ENCODE assay signal across 14 cellular contexts in the genomic region with DNA sequence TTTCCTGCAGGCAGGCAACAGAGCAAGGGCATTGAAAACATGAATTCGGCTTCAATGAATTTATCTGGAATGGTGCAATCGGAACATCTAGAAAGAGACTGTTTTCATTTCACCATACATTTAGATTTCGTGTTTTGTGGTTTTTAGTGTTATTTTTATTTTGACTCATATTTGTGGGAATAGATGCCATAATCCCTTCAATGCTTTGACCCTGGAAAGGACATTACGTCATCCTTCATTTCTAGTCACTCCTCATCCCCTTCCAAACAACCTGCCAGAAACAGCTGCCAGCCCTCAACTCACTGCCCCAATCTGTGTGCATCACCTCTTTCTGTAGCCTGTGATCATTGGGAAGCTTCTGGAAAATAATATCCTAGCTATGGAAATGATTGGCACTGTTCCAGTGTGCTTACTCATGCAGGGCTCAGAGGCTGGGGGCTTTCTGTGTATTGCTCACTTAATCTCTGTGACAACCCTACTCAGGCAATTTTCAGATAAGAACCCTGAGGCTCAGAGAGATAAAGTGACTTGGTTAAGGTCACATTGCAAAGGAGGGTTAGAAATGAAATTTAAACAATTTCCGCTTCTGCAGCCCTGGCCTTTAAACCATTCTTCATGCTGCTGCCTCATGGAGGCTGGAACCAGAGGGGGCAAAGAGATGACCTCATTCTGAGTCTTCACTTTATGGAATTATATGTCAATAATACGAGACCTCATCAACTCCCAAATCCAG. TPM values are rescaled to one million over a fixed set of nuclear protein-coding genes. Genes with fewer than 3 reads are reported as not detected.
A peak's percentile ranks its signal among the peaks of the same experiment; 100 is the strongest.
DNase-seq lines count a peak whose midpoint lies in the region; ATAC-seq, FAIRE-seq and TF ChIP-seq lines count a peak whose summit lies in the region.
"Had no signal": no experiment of that assay in that cellular context is flagged by ENCODE, and none has a peak within 500 bp of the region (broad histone marks: within the 10 kb centered on the region; RNA-seq: fewer than 3 reads in every experiment).

No MANE protein-coding gene starts in this region.

- peak; percentile 99 for FAIRE-seq in endothelial cell of umbilical vein (lab: Jason Lieb, UNC)

- TF ChIP-seq POLR2A in endothelial cell of umbilical vein (IDR thresholded peaks at IDR 0.05; ENCODE audit: low read depth, low read length): no peak

- no peaks in the 10 kb centered on the region for H4K20me1 ChIP-seq in endothelial cell of umbilical vein (replicated peaks; ENCODE audit: control insufficient read depth, extremely low read depth, insufficient read depth, low read length)

- no peaks in the 10 kb centered on the region for H3K9me3 ChIP-seq in endothelial cell of umbilical vein (replicated peaks; ENCODE audit: control insufficient read depth, insufficient read depth, low read length)
- H3K9me3 ChIP-seq: thyroid gland had no signal

- BruUV-seq in endothelial cell of umbilical vein (replicated peaks; lab: Mats Ljungman, UMichigan): no TSS peak

- H3K4me2 ChIP-seq in endothelial cell of umbilical vein (ENCODE audit: insufficient read depth, low read length): peak overlapping the region; percentile 58

- intact Hi-C loops in endothelial cell of umbilical vein (cut with micrococcal nuclease): loop anchor here (1.0 to 5.0 kb wide), 4 partner anchors 62 to 209 kb away; no protein-coding TSS in a partner anchor

- H3K27me3 ChIP-seq in endothelial cell of umbilical vein (ENCODE audit: control insufficient read depth in 2 of 2, insufficient read depth in 2 of 2, low read length in 2 of 2): no peaks in the 10 kb centered on the region
- H3K27me3 ChIP-seq: thyroid gland had no signal

- TF ChIP-seq CTCF in endothelial cell of umbilical vein (IDR thresholded peaks at IDR 0.05; ENCODE audit: extremely low read depth in 1 of 2, insufficient read depth in 1 of 2, low read depth in 1 of 2, low read length in 2 of 2) (no peak), retinal pigment epithelial cell (conservative IDR thresholded peaks at IDR 0.05; ENCODE audit: low read depth, low read length) (no peak)

- no peak for ATAC-seq in GM19035 (IDR thresholded peaks at IDR 0.05; ENCODE audit: unreplicated experiment)
- ATAC-seq: T-cell had no signal

- H3K79me2 ChIP-seq in endothelial cell of umbilical vein (ENCODE audit: control insufficient read depth, insufficient read depth, low read length): no peaks in the 10 kb centered on the region

- no peak overlapping the region for H3K4me3 ChIP-seq in endothelial cell of umbilical vein (replicated peaks in 1 of 3; ENCODE audit: insufficient read depth in 1 of 3, low read depth in 1 of 3, low read length in 3 of 3)
- H3K4me3 ChIP-seq in retinal pigment epithelial cell (ENCODE audit: low read length): no peak overlapping the region
- H3K4me3 ChIP-seq: thyroid gland had no signal

- CTCF ChIA-PET in endothelial cell of umbilical vein (lab: Charles Lee): interaction anchor here (0.6 to 2.3 kb wide), 8 partner anchors 9 to 210 kb away, joined by 3 to 18 read pairs (median 4); partner anchors contain the start of gene KSR1

- H3K27ac ChIP-seq in endothelial cell of umbilical vein (ENCODE audit: insufficient read depth, low read depth, low read length): peak overlapping the region; percentile 75
- H3K27ac ChIP-seq: 22Rv1, thyroid gland had no signal

- no peaks in the 10 kb centered on the region for H3K9me1 ChIP-seq in endothelial cell of umbilical vein (replicated peaks; ENCODE audit: control insufficient read depth, extremely low read depth, insufficient read depth, low read length)

- dilution Hi-C loops in endothelial cell of umbilical vein (cut with MboI; ENCODE audit: extremely low pct_ligation_motif_present, low sequenced_read_pairs): loop anchor here (25.0 kb wide), 1 partner anchor 116 kb away; no protein-coding TSS in a partner anchor

- H3K36me3 ChIP-seq in endothelial cell of umbilical vein (ENCODE audit: control insufficient read depth in 2 of 2, extremely low read depth in 1 of 2, insufficient read depth in 2 of 2, low read length in 2 of 2): no peaks in the 10 kb centered on the region
- H3K36me3 ChIP-seq: thyroid gland had no signal

- DNase-seq in DMS 273 (lab: John Stamatoyannopoulos, UW; ENCODE audit: unreplicated experiment): peak; percentile 35
- no peak for DNase-seq in DMS 273 treated with DMSO at 0.1 percent for 48 hours (lab: John Stamatoyannopoulos, UW)
- DNase-seq in RPMI7951 (ENCODE audit: low read depth): peak; percentile 71
- DNase-seq in endothelial cell of umbilical vein (ENCODE audit: low read depth, low spot score): peak; percentile 97
- DNase-seq in retinal pigment epithelial cell (ENCODE audit: low read depth): peak; percentile 83
- no peak for DNase-seq in NOMO-1 treated with dmso at 0.1 percent for 144 hours (lab: John Stamatoyannopoulos, UW; ENCODE audit: unreplicated experiment)
- no peak for DNase-seq in NCI-H146 (lab: John Stamatoyannopoulos, UW)
- DNase-seq: activated CD8-positive, alpha-beta memory T cell treated with anti-CD3 and anti-CD28 coated beads, Interleukin-2, amount 50 U/mL, for 48 hours; nucleus accumbens; stimulated activated CD4-positive, alpha-beta T cell treated with anti-CD3 and anti-CD28 coated beads, Interleukin-4, amount 100 ng/mL, for 4 hours; T-cell; thyroid gland had no signal

- H3K4me1 ChIP-seq in endothelial cell of umbilical vein (ENCODE audit: control insufficient read depth, extremely low read depth, insufficient read depth, low read length): peaks cover 23% of the 10 kb centered on the region
- H3K4me1 ChIP-seq: thyroid gland had no signal

- H2AFZ ChIP-seq in endothelial cell of umbilical vein (ENCODE audit: low read depth, low read length): no peak overlapping the region

- peak overlapping the region; percentile 36 for H3K9ac ChIP-seq in endothelial cell of umbilical vein (replicated peaks; ENCODE audit: extremely low read depth, insufficient read depth, low read length)

- POLR2A ChIA-PET in endothelial cell of umbilical vein (lab: Charles Lee): interaction anchor here (0.6 to 0.7 kb wide), 2 partner anchors 9 to 62 kb away, joined by 3 to 5 read pairs; partner anchors contain the start of gene KSR1

TF ChIP-seq in endothelial cell of umbilical vein, 7 proteins besides CTCF, POLR2A, EP300 and RAD21:
- TF ChIP-seq JUN (IDR thresholded peaks at IDR 0.05; ENCODE audit: borderline replicate concordance, insufficient read depth, insufficient read length, low read depth) (peak; percentile 93), EZH2 (IDR thresholded peaks at IDR 0.05; ENCODE audit: borderline replicate concordance, low read depth, low read length, severe bottlenecking) (no peak), MYC (IDR thresholded peaks at IDR 0.05; ENCODE audit: low read depth, low read length) (no peak), POLR2AphosphoS5 (IDR thresholded peaks at IDR 0.05; ENCODE audit: insufficient read depth, low read depth, low read length) (no peak), MAX (IDR thresholded peaks at IDR 0.05; ENCODE audit: insufficient read depth, insufficient read length) (no peak), FOS (IDR thresholded peaks at IDR 0.05; ENCODE audit: borderline replicate concordance, insufficient read depth, low read length) (peak; percentile 86), GATA2 (IDR thresholded peaks at IDR 0.05; ENCODE audit: insufficient read depth, insufficient read length, low read depth, low read length) (peak; percentile 91)

RNA-seq across cellular contexts. Expression of gene KSR1, which starts 9.5 kb away (rescaled TPM):
- total RNA-seq in RPMI7951 (2014; rRNA removed; shearing (Covaris generic)): 0.78 and 0.96 TPM in 2 replicates
- total RNA-seq in endothelial cell of umbilical vein: 55.6 and 80.2 TPM in 2 replicates
- 31.5 and 35.4 TPM in 2 replicates for polyA plus RNA-seq in endothelial cell of umbilical vein
- polyA plus RNA-seq in endothelial cell of umbilical vein (2011; cell fraction: cytosol; rRNA removed): 27.3 and 30.1 TPM in 2 replicates
- polyA plus RNA-seq in endothelial cell of umbilical vein (2011; cell fraction: nucleus; rRNA removed): 186 and 212 TPM in 2 replicates
- polyA plus RNA-seq in endothelial cell of umbilical vein (2012): 53.9 and 70.0 TPM in 2 replicates
- polyA minus RNA-seq in endothelial cell of umbilical vein: 78.7 and 82.4 TPM in 2 replicates
- 11.1 TPM for polyA minus RNA-seq in endothelial cell of umbilical vein (2011; cell fraction: cytosol; rRNA and poly(A)+ RNA removed)
- 102 and 106 TPM in 2 replicates for polyA minus RNA-seq in endothelial cell of umbilical vein (2011; cell fraction: nucleus; rRNA and poly(A)+ RNA removed)

Comparison
In these comparisons a context has a peak if more than half of its experiments do, and no peak if none do; other contexts are left out.
1. DNase-seq: peak in DMS 273 (single experiment), RPMI7951 (single experiment), endothelial cell of umbilical vein (single experiment) and retinal pigment epithelial cell (single experiment); none in DMS 273 treated with DMSO at 0.1 percent for 48 hours (single experiment), NOMO-1 treated with dmso at 0.1 percent for 144 hours (single experiment) and NCI-H146 (single experiment).
2. RNA of gene KSR1, which starts 9.5 kb away (total RNA-seq): 55.6 to 80.2 TPM in endothelial cell of umbilical vein; 0.78 to 0.96 TPM in RPMI7951; every median in the first group is over 10 times any median in the second.